In the genomic region with DNA sequence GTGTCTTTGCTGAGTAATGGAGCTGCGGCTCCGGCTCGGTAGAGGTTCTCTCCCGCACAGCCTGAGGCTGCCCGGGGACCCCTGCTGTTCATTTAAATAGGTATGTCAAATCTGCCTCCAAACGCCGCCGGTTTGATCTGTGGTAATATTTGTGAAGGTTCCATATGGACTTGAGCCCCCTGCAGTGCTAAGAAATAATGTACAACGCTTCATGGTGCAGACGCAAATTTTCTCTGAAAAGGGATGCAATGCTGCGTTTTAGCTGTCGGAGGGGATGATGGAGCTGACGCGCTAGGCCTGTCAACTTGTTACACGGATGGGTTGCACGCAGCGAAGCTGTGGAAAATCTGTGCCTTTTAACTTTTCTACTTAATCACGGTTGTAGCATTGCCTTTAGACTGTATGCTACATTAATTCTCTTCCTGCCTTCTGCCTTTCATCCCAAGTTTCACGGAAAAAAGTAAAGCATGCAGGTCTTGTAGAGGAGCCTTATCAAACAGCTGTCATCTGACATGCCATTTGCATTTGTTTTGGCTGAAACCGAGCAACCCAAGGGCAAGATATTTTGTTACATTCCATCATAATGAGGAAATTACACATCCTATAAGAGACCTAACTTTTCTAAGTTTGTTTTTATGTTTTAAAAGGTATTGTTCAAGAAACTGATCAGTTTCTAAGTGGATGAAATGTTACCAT, we compare ENCODE assay signal across 16 cellular contexts. TPM values are rescaled to one million over a fixed set of nuclear protein-coding genes. Genes with fewer than 3 reads are reported as not detected.
DNase-seq lines count a peak whose midpoint lies in the region; ATAC-seq, FAIRE-seq and TF ChIP-seq lines count a peak whose summit lies in the region.
"Had no signal": no experiment of that assay in that cellular context is flagged by ENCODE, and none has a peak within 500 bp of the region (broad histone marks: within the 10 kb centered on the region; RNA-seq: fewer than 3 reads in every experiment).

No MANE protein-coding gene starts in this region.

- CTCF ChIA-PET in OCI-LY7 (lab: Charles Lee; ENCODE audit: unreplicated experiment) (no interaction called here), endothelial cell of umbilical vein (lab: Charles Lee) (no interaction called here)

- ATAC-seq in activated T-cell treated with anti-CD3 and anti-CD28 coated beads, Interleukin-2, amount 50 U/mL, for 4 hours = no peak

- H3K27ac ChIP-seq in OCI-LY7 (ENCODE audit: low read depth, low read length, poor library complexity, severe bottlenecking) (no peak overlapping the region), endothelial cell of umbilical vein (ENCODE audit: insufficient read depth, low read depth, low read length) (no peak overlapping the region), neural cell (ENCODE audit: low read length) (peak overlapping the region; percentile 91)
- H3K27ac ChIP-seq: RWPE1 had no signal

- no peak overlapping the region for H3K4me3 Mint-ChIP-seq in activated T-cell treated with anti-CD3 and anti-CD28 coated beads, Interleukin-2, amount 50 U/mL, for 4 hours
- H3K4me3 Mint-ChIP-seq: T-helper 2 cell treated with Interferon-gamma antibody and Interleukin-4, amounts not matched to agents 5 μg/mL and 100 μg/mL, for 36 hours had no signal

- peak; percentile 57 for TF ChIP-seq RAD21 in neural cell (conservative IDR thresholded peaks at IDR 0.05)

- H2AFZ ChIP-seq in OCI-LY7 (ENCODE audit: low read length) (no peak overlapping the region), endothelial cell of umbilical vein (ENCODE audit: low read depth, low read length) (no peak overlapping the region), neural cell (ENCODE audit: low read depth, low read length) (no peak overlapping the region)

- H3K9me3 ChIP-seq in OCI-LY7 (ENCODE audit: low read length) = no peaks in the 10 kb centered on the region
- H3K9me3 ChIP-seq in endothelial cell of umbilical vein (replicated peaks; ENCODE audit: control insufficient read depth, insufficient read depth, low read length) = no peaks in the 10 kb centered on the region
- H3K9me3 ChIP-seq in neural cell (ENCODE audit: low read length) = no peaks in the 10 kb centered on the region

- TF ChIP-seq CTCF in OCI-LY7 (conservative IDR thresholded peaks at IDR 0.05; ENCODE audit: low read length) (0 out of 2 replicates have a peak, but pooled peaks have one; percentile 13), endothelial cell of umbilical vein (IDR thresholded peaks at IDR 0.05; ENCODE audit: extremely low read depth in 1 of 2, insufficient read depth in 1 of 2, low read depth in 1 of 2, low read length in 2 of 2) (no peak), neural cell (IDR thresholded peaks at IDR 0.05; ENCODE audit: poor library complexity, severe bottlenecking) (peak; percentile 61), D721Med (IDR thresholded peaks at IDR 0.05; ENCODE audit: insufficient read depth, missing control alignments) (no peak), GM13977 (IDR thresholded peaks at IDR 0.05; ENCODE audit: extremely low read depth, insufficient read depth, missing control alignments) (no peak)

- intact Hi-C loops in OCI-LY7 (cut with micrococcal nuclease; ENCODE audit: unreplicated experiment) (no loop called here), endothelial cell of umbilical vein (cut with micrococcal nuclease) (no loop called here)

- TF ChIP-seq EP300 in neural cell (conservative IDR thresholded peaks at IDR 0.05; ENCODE audit: poor library complexity, severe bottlenecking) = peak; percentile 100

- H3K9me1 ChIP-seq in endothelial cell of umbilical vein (replicated peaks; ENCODE audit: control insufficient read depth, extremely low read depth, insufficient read depth, low read length) = no peaks in the 10 kb centered on the region

- no peaks in the 10 kb centered on the region for H3K79me2 ChIP-seq in OCI-LY7 (ENCODE audit: insufficient read depth, low read depth, low read length)
- no peaks in the 10 kb centered on the region for H3K79me2 ChIP-seq in endothelial cell of umbilical vein (ENCODE audit: control insufficient read depth, insufficient read depth, low read length)
- peaks cover 8% of the 10 kb centered on the region for H3K79me2 ChIP-seq in neural cell (replicated peaks; ENCODE audit: insufficient read depth, low read length)

- H3K9me3 Mint-ChIP-seq in activated T-cell treated with anti-CD3 and anti-CD28 coated beads, Interleukin-2, amount 50 U/mL, for 4 hours = no peaks in the 10 kb centered on the region
- H3K9me3 Mint-ChIP-seq: T-helper 2 cell treated with Interferon-gamma antibody and Interleukin-4, amounts not matched to agents 5 μg/mL and 100 μg/mL, for 36 hours had no signal

- no peaks in the 10 kb centered on the region for H3K9me2 ChIP-seq in OCI-LY7 (ENCODE audit: insufficient read depth, low read length)
- H3K9me2 ChIP-seq in neural cell (ENCODE audit: insufficient read depth, low read length) = no peaks in the 10 kb centered on the region

- no peaks in the 10 kb centered on the region for H4K20me1 ChIP-seq in OCI-LY7 (ENCODE audit: insufficient read depth, low read length)
- no peaks in the 10 kb centered on the region for H4K20me1 ChIP-seq in endothelial cell of umbilical vein (replicated peaks; ENCODE audit: control insufficient read depth, extremely low read depth, insufficient read depth, low read length)
- H4K20me1 ChIP-seq in neural cell (ENCODE audit: insufficient read depth) = no peaks in the 10 kb centered on the region

- BruUV-seq in OCI-LY7 (replicated peaks; lab: Mats Ljungman, UMichigan) (no TSS peak), endothelial cell of umbilical vein (replicated peaks; lab: Mats Ljungman, UMichigan) (no TSS peak)

- H3F3A ChIP-seq in neural cell (ENCODE audit: insufficient read depth, low read length, poor library complexity, severe bottlenecking) = peaks cover 16% of the 10 kb centered on the region

- in situ Hi-C loops in GM13977 (cut with MboI; ENCODE audit: low pct_unique_long_range_greater_than_20kb, low sequenced_read_pairs, unreplicated experiment) = no loop called here

- H3K9ac ChIP-seq in endothelial cell of umbilical vein (replicated peaks; ENCODE audit: extremely low read depth, insufficient read depth, low read length) = no peak overlapping the region
- H3K9ac ChIP-seq in neural cell (ENCODE audit: low read length) = peak overlapping the region; percentile 58

- H3K27me3 ChIP-seq in endothelial cell of umbilical vein (ENCODE audit: control insufficient read depth in 2 of 2, insufficient read depth in 2 of 2, low read length in 2 of 2) (no peaks in the 10 kb centered on the region), neural cell (ENCODE audit: insufficient read depth, low read depth, low read length) (no peaks in the 10 kb centered on the region)

- H3K4me3 ChIP-seq in OCI-LY7 (ENCODE audit: low read depth, low read length, poor library complexity, severe bottlenecking) = no peak overlapping the region
- H3K4me3 ChIP-seq in endothelial cell of umbilical vein (replicated peaks in 1 of 3; ENCODE audit: insufficient read depth in 1 of 3, low read depth in 1 of 3, low read length in 3 of 3) = no peak overlapping the region
- peak overlapping the region; percentile 57 for H3K4me3 ChIP-seq in neural cell (ENCODE audit: low read length)

- no peaks in the 10 kb centered on the region for H3K4me1 ChIP-seq in OCI-LY7 (ENCODE audit: insufficient read depth, low read length, poor library complexity, severe bottlenecking)
- H3K4me1 ChIP-seq in endothelial cell of umbilical vein (ENCODE audit: control insufficient read depth, extremely low read depth, insufficient read depth, low read length) = no peaks in the 10 kb centered on the region

- H3K27me3 Mint-ChIP-seq in activated T-cell treated with anti-CD3 and anti-CD28 coated beads, Interleukin-2, amount 50 U/mL, for 4 hours (ENCODE audit: low read depth) = no peaks in the 10 kb centered on the region

- H3K4me2 ChIP-seq in OCI-LY7 (ENCODE audit: low read length) (no peak overlapping the region), endothelial cell of umbilical vein (ENCODE audit: insufficient read depth, low read length) (no peak overlapping the region), neural cell (ENCODE audit: low read length) (peak overlapping the region; percentile 84)

- no peak for FAIRE-seq in endothelial cell of umbilical vein (lab: Jason Lieb, UNC)
- no peak for FAIRE-seq in D721Med (lab: Jason Lieb, UNC)

- POLR2A ChIA-PET in OCI-LY7 (lab: Charles Lee) (interaction anchor here (0.7 to 2.0 kb wide), 3 partner anchors 10 to 943 kb away, joined by 3 to 5 read pairs (median 4); no protein-coding TSS in a partner anchor), endothelial cell of umbilical vein (lab: Charles Lee) (no interaction called here)

- TF ChIP-seq POLR2A in endothelial cell of umbilical vein (IDR thresholded peaks at IDR 0.05; ENCODE audit: low read depth, low read length) = no peak

- H3K36me3 ChIP-seq in OCI-LY7 (ENCODE audit: insufficient read depth, low read length) (peaks cover 17% of the 10 kb centered on the region; the same call in 1 of the 2 replicates), endothelial cell of umbilical vein (ENCODE audit: control insufficient read depth in 2 of 2, extremely low read depth in 1 of 2, insufficient read depth in 2 of 2, low read length in 2 of 2) (no peaks in the 10 kb centered on the region), neural cell (ENCODE audit: insufficient read depth, low read length) (no peaks in the 10 kb centered on the region)

- dilution Hi-C loops in endothelial cell of umbilical vein (cut with MboI; ENCODE audit: extremely low pct_ligation_motif_present, low sequenced_read_pairs) = no loop called here

- DNase-seq in EL (peak; percentile 9), OCI-LY7 (ENCODE audit: low spot score) (no peak), endothelial cell of umbilical vein (ENCODE audit: low read depth, low spot score) (peak; percentile 38), NOMO-1 treated with DMSO at 0.1 percent for 48 hours (lab: John Stamatoyannopoulos, UW; ENCODE audit: unreplicated experiment) (no peak), D721Med (ENCODE audit: insufficient read length, low spot score) (no peak), GM13977 (ENCODE audit: low spot score) (no peak)
- no peak for DNase-seq in activated T-cell treated with anti-CD3 and anti-CD28 coated beads, Interleukin-2, amount 50 U/mL, for 4 hours
- DNase-seq: activated CD4-positive, alpha-beta T cell treated with anti-CD3 and anti-CD28 coated beads, Interleukin-2, amount 50 U/mL, for 48 hours; midbrain; NCI-H1436; NCI-H524 treated with DMSO at 0.1 percent for 48 hours; stimulated activated CD4-positive, alpha-beta T cell treated with anti-CD3 and anti-CD28 coated beads, Interleukin-1b, Interleukin-23, amount 100 ng/mL, for 48 hours; stimulated activated CD8-positive, alpha-beta memory T cell treated with anti-CD3 and anti-CD28 coated beads, Interleukin-4, amount 100 ng/mL, for 48 hours had no signal

- peaks cover 29% of the 10 kb centered on the region for H3K36me3 Mint-ChIP-seq in activated T-cell treated with anti-CD3 and anti-CD28 coated beads, Interleukin-2, amount 50 U/mL, for 4 hours (ENCODE audit: insufficient read depth)

- peaks cover 4% of the 10 kb centered on the region for H3K4me1 Mint-ChIP-seq in activated T-cell treated with anti-CD3 and anti-CD28 coated beads, Interleukin-2, amount 50 U/mL, for 4 hours (ENCODE audit: low read depth)

RNA-seq across cellular contexts. Expression of a gene that starts 43.3 kb away (rescaled TPM):
- total RNA-seq in OCI-LY7 (2014; rRNA removed; shearing (Covaris generic)) = 25.9 and 32.1 TPM in 2 replicates
- total RNA-seq in OCI-LY7 (2022) (41.1 and 42.6 TPM in 2 replicates), endothelial cell of umbilical vein (21.8 and 23.9 TPM in 2 replicates)
- polyA plus RNA-seq in endothelial cell of umbilical vein (10.9 and 14.5 TPM in 2 replicates), neural cell (42.8 and 43.5 TPM in 2 replicates)
- polyA plus RNA-seq in endothelial cell of umbilical vein (2011; cell fraction: cytosol; rRNA removed) = 22.1 and 28.7 TPM in 2 replicates
- polyA plus RNA-seq in endothelial cell of umbilical vein (2011; cell fraction: nucleus; rRNA removed) = 24.8 and 32.7 TPM in 2 replicates
- 29.2 and 34.3 TPM in 2 replicates for polyA plus RNA-seq in endothelial cell of umbilical vein (2012)
- polyA minus RNA-seq in endothelial cell of umbilical vein (10.7 and 13.4 TPM in 2 replicates), neural cell (30.4 and 31.7 TPM in 2 replicates)
- polyA minus RNA-seq in endothelial cell of umbilical vein (2011; cell fraction: cytosol; rRNA and poly(A)+ RNA removed) = 17.1 TPM
- polyA minus RNA-seq in endothelial cell of umbilical vein (2011; cell fraction: nucleus; rRNA and poly(A)+ RNA removed) = 5.0 and 5.4 TPM in 2 replicates
- 10 to 100 TPM; 45.0 to 49.2 (median 46.2) TPM for total RNA-seq in activated T-cell treated with anti-CD3 and anti-CD28 coated beads, Interleukin-2, amount 50 U/mL, for 4 hours

Comparison
In these comparisons a context has a peak if more than half of its experiments do, and no peak if none do; other contexts are left out.
1. DNase-seq: peak in EL (single experiment) and endothelial cell of umbilical vein (single experiment); none in OCI-LY7 (single experiment), NOMO-1 treated with DMSO at 0.1 percent for 48 hours (single experiment), D721Med (single experiment), GM13977 (single experiment) and activated T-cell treated with anti-CD3 and anti-CD28 coated beads, Interleukin-2, amount 50 U/mL, for 4 hours (single experiment).
2. CTCF ChIP-seq: peak in OCI-LY7 (single experiment) and neural cell (single experiment); none in endothelial cell of umbilical vein (0 of 2), D721Med (single experiment) and GM13977 (single experiment).